In the genomic region with DNA sequence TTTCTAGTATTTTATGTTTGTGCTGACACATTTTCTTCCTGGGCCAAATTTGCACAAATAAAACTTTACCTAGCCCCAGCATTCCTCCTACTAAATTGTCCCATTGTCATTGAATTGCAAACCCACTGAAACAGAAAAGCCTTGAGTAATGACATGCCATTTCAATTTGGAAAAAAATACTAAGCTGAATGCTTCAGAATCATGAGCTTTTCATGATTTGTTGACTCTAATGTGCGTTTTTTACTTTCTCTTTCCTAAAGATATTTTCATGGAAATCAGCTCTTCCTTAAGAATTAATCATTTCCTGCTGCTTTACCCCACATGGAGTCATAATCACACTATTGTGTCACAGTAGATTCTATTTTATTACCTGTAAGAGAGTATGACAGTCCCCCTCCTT, we compare ENCODE assay signal across 22 cellular contexts. TPM values are rescaled to one million over a fixed set of nuclear protein-coding genes. Genes with fewer than 3 reads are reported as not detected.
DNase-seq lines count a peak whose midpoint lies in the region; ATAC-seq, FAIRE-seq and TF ChIP-seq lines count a peak whose summit lies in the region.
"Had no signal": no experiment of that assay in that cellular context is flagged by ENCODE, and none has a peak within 500 bp of the region (broad histone marks: within the 10 kb centered on the region; RNA-seq: fewer than 3 reads in every experiment).

No MANE protein-coding gene starts in this region.

- H3K9ac ChIP-seq in HUES64 (ENCODE audit: low read depth, low read length), result no peak overlapping the region
- no peak overlapping the region for H3K9ac ChIP-seq in endothelial cell of umbilical vein (replicated peaks; ENCODE audit: extremely low read depth, insufficient read depth, low read length)

- BruUV-seq in endothelial cell of umbilical vein (replicated peaks; lab: Mats Ljungman, UMichigan), result no TSS peak

- CTCF ChIA-PET in endothelial cell of umbilical vein (lab: Charles Lee), result interaction anchor here (0.6 to 1.8 kb wide), 3 partner anchors 26 to 138 kb away, joined by 3 to 6 read pairs (median 3); no protein-coding TSS in a partner anchor

- no peaks in the 10 kb centered on the region for H3K9me1 ChIP-seq in endothelial cell of umbilical vein (replicated peaks; ENCODE audit: control insufficient read depth, extremely low read depth, insufficient read depth, low read length)

- dilution Hi-C loops in endothelial cell of umbilical vein (cut with MboI; ENCODE audit: extremely low pct_ligation_motif_present, low sequenced_read_pairs), result no loop called here

- no peak for TF ChIP-seq POLR2A in endothelial cell of umbilical vein (IDR thresholded peaks at IDR 0.05; ENCODE audit: low read depth, low read length)

- peak overlapping the region; percentile 51 for H3K4me2 ChIP-seq in endothelial cell of umbilical vein (ENCODE audit: insufficient read depth, low read length)

- H3K27me3 ChIP-seq in HUES64 (ENCODE audit: insufficient read depth, low read length), result no peaks in the 10 kb centered on the region
- H3K27me3 ChIP-seq in endothelial cell of umbilical vein (ENCODE audit: control insufficient read depth in 2 of 2, insufficient read depth in 2 of 2, low read length in 2 of 2), result no peaks in the 10 kb centered on the region

- 50% methylated on average over 1 of the region's 1 CpG for WGBS in HUES64

- FAIRE-seq in endothelial cell of umbilical vein (lab: Jason Lieb, UNC), result no peak
- FAIRE-seq: GM18507 had no signal

- no peak for TF ChIP-seq CTCF in endothelial cell of umbilical vein (IDR thresholded peaks at IDR 0.05; ENCODE audit: extremely low read depth in 1 of 2, insufficient read depth in 1 of 2, low read depth in 1 of 2, low read length in 2 of 2)

- no peak for ATAC-seq in GM18520 (IDR thresholded peaks at IDR 0.05; ENCODE audit: unreplicated experiment)
- ATAC-seq in HG03460 (IDR thresholded peaks at IDR 0.05; ENCODE audit: unreplicated experiment), result no peak
- ATAC-seq: CD8-positive, alpha-beta T cell; Panc1 had no signal

- H3K79me2 ChIP-seq in endothelial cell of umbilical vein (ENCODE audit: control insufficient read depth, insufficient read depth, low read length), result no peaks in the 10 kb centered on the region

- H3K27ac ChIP-seq in HUES64 (ENCODE audit: low read depth, low read length), result peak overlapping the region; percentile 87
- H3K27ac ChIP-seq in endothelial cell of umbilical vein (ENCODE audit: insufficient read depth, low read depth, low read length), result no peak overlapping the region

- H3K9me3 ChIP-seq in HUES64 (ENCODE audit: insufficient read depth, low read depth, low read length) (0 out of 2 replicates have a peak, but pooled peaks cover 3% of the 10 kb centered on the region), endothelial cell of umbilical vein (replicated peaks; ENCODE audit: control insufficient read depth, insufficient read depth, low read length) (no peaks in the 10 kb centered on the region)

- H2AFZ ChIP-seq in endothelial cell of umbilical vein (ENCODE audit: low read depth, low read length), result no peak overlapping the region

- H4K20me1 ChIP-seq in endothelial cell of umbilical vein (replicated peaks; ENCODE audit: control insufficient read depth, extremely low read depth, insufficient read depth, low read length), result no peaks in the 10 kb centered on the region

- no peaks in the 10 kb centered on the region for H3K4me1 Mint-ChIP-seq in activated T-helper 2 cell treated with anti-CD3 and anti-CD28 coated beads, Interferon-gamma antibody, Interleukin-2, Interleukin-4, amounts not matched to agents 10 μg/mL and 5 μg/mL and 100 μg/mL, durations not matched to agents 14 hours and 24 hours and 36 hours (ENCODE audit: low read depth)

- H3K4me3 ChIP-seq in HUES64 (ENCODE audit: low read length) (no peak overlapping the region), endothelial cell of umbilical vein (replicated peaks in 1 of 3; ENCODE audit: insufficient read depth in 1 of 3, low read depth in 1 of 3, low read length in 3 of 3) (no peak overlapping the region)

- intact Hi-C loops in endothelial cell of umbilical vein (cut with micrococcal nuclease), result no loop called here
- intact Hi-C loops in activated T-helper 2 cell treated with anti-CD3 and anti-CD28 coated beads, Interferon-gamma antibody, Interleukin-2, Interleukin-4, amounts not matched to agents 10 μg/mL and 5 μg/mL and 100 μg/mL, durations not matched to agents 14 hours and 24 hours and 36 hours (cut with micrococcal nuclease), result no loop called here

- H3K27me3 Mint-ChIP-seq in activated T-helper 2 cell treated with anti-CD3 and anti-CD28 coated beads, Interferon-gamma antibody, Interleukin-2, Interleukin-4, amounts not matched to agents 10 μg/mL and 5 μg/mL and 100 μg/mL, durations not matched to agents 14 hours and 24 hours and 36 hours (ENCODE audit: low read depth), result no peaks in the 10 kb centered on the region

- H3K4me3 Mint-ChIP-seq in activated T-helper 2 cell treated with anti-CD3 and anti-CD28 coated beads, Interferon-gamma antibody, Interleukin-2, Interleukin-4, amounts not matched to agents 10 μg/mL and 5 μg/mL and 100 μg/mL, durations not matched to agents 14 hours and 24 hours and 36 hours (ENCODE audit: low read depth), result no peak overlapping the region
- H3K4me3 Mint-ChIP-seq: CD8-positive, alpha-beta T cell had no signal

- H3K36me3 ChIP-seq in HUES64 (ENCODE audit: insufficient read depth, low read length) (no peaks in the 10 kb centered on the region), endothelial cell of umbilical vein (ENCODE audit: control insufficient read depth in 2 of 2, extremely low read depth in 1 of 2, insufficient read depth in 2 of 2, low read length in 2 of 2) (no peaks in the 10 kb centered on the region)

- H3K9me3 Mint-ChIP-seq in activated T-helper 2 cell treated with anti-CD3 and anti-CD28 coated beads, Interferon-gamma antibody, Interleukin-2, Interleukin-4, amounts not matched to agents 10 μg/mL and 5 μg/mL and 100 μg/mL, durations not matched to agents 14 hours and 24 hours and 36 hours, result no peaks in the 10 kb centered on the region

- H3K36me3 Mint-ChIP-seq in activated T-helper 2 cell treated with anti-CD3 and anti-CD28 coated beads, Interferon-gamma antibody, Interleukin-2, Interleukin-4, amounts not matched to agents 10 μg/mL and 5 μg/mL and 100 μg/mL, durations not matched to agents 14 hours and 24 hours and 36 hours (ENCODE audit: low read depth), result no peaks in the 10 kb centered on the region
- H3K36me3 Mint-ChIP-seq: CD8-positive, alpha-beta T cell had no signal

- POLR2A ChIA-PET in endothelial cell of umbilical vein (lab: Charles Lee), result no interaction called here

- DNase-seq in ELR (ENCODE audit: low read depth) (peak; percentile 25), endothelial cell of umbilical vein (ENCODE audit: low read depth, low spot score) (peak; percentile 7), renal cortical epithelial cell (ENCODE audit: low read depth) (peak; percentile 35), DMS53 treated with DMSO at 0.1 percent for 48 hours (lab: John Stamatoyannopoulos, UW; ENCODE audit: unreplicated experiment) (no peak)
- no peak for DNase-seq in activated T-helper 2 cell treated with anti-CD3 and anti-CD28 coated beads, Interferon-gamma antibody, Interleukin-2, Interleukin-4, amounts not matched to agents 10 μg/mL and 5 μg/mL and 100 μg/mL, durations not matched to agents 14 hours and 24 hours and 36 hours (ENCODE audit: low spot score)
- DNase-seq: AML-193; C1 segment of cervical spinal cord; CD8-positive, alpha-beta T cell; GDM1; KBM-7; NCI-H1092 treated with DMSO at 0.1 percent for 48 hours; NCI-H1436 treated with DMSO at 0.1 percent for 48 hours; NCI-H1930; NCI-H2227 treated with DMSO at 0.1 percent for 48 hours; NCI-H510A treated with DMSO at 0.1 percent for 48 hours; NCI-H774; SIG-M5 had no signal

- peaks cover 34% of the 10 kb centered on the region for H3K4me1 ChIP-seq in HUES64 (ENCODE audit: insufficient read depth, low read length)
- peaks cover 6% of the 10 kb centered on the region for H3K4me1 ChIP-seq in endothelial cell of umbilical vein (ENCODE audit: control insufficient read depth, extremely low read depth, insufficient read depth, low read length)

- no peak overlapping the region for H3K27ac Mint-ChIP-seq in activated T-helper 2 cell treated with anti-CD3 and anti-CD28 coated beads, Interferon-gamma antibody, Interleukin-2, Interleukin-4, amounts not matched to agents 10 μg/mL and 5 μg/mL and 100 μg/mL, durations not matched to agents 14 hours and 24 hours and 36 hours
- H3K27ac Mint-ChIP-seq: CD8-positive, alpha-beta T cell had no signal

TF ChIP-seq in endothelial cell of umbilical vein, 7 proteins besides CTCF, POLR2A, EP300 and RAD21:
- TF ChIP-seq EZH2 (IDR thresholded peaks at IDR 0.05; ENCODE audit: borderline replicate concordance, low read depth, low read length, severe bottlenecking) (no peak), GATA2 (IDR thresholded peaks at IDR 0.05; ENCODE audit: insufficient read depth, insufficient read length, low read depth, low read length) (no peak), POLR2AphosphoS5 (IDR thresholded peaks at IDR 0.05; ENCODE audit: insufficient read depth, low read depth, low read length) (no peak), MAX (IDR thresholded peaks at IDR 0.05; ENCODE audit: insufficient read depth, insufficient read length) (no peak), FOS (IDR thresholded peaks at IDR 0.05; ENCODE audit: borderline replicate concordance, insufficient read depth, low read length) (no peak), JUN (IDR thresholded peaks at IDR 0.05; ENCODE audit: borderline replicate concordance, insufficient read depth, insufficient read length, low read depth) (no peak), MYC (IDR thresholded peaks at IDR 0.05; ENCODE audit: low read depth, low read length) (no peak)

RNA-seq across cellular contexts. Expression of gene TRDN, which starts 47.4 kb away (rescaled TPM):
- 4.2 TPM for polyA plus RNA-seq in HUES64 (2013, experiment 1 of 2)
- 6.5 TPM for polyA plus RNA-seq in HUES64 (2013, experiment 2 of 2)
- total RNA-seq in endothelial cell of umbilical vein, result not detected in 2 replicates
- not detected in 2 replicates for polyA plus RNA-seq in endothelial cell of umbilical vein
- polyA plus RNA-seq in endothelial cell of umbilical vein (2011; cell fraction: cytosol; rRNA removed), result not detected in 2 replicates
- not detected in 2 replicates for polyA plus RNA-seq in endothelial cell of umbilical vein (2011; cell fraction: nucleus; rRNA removed)
- polyA plus RNA-seq in endothelial cell of umbilical vein (2012), result not detected in 2 replicates
- not detected in 2 replicates for polyA minus RNA-seq in endothelial cell of umbilical vein
- not detected for polyA minus RNA-seq in endothelial cell of umbilical vein (2011; cell fraction: cytosol; rRNA and poly(A)+ RNA removed)
- not detected in 2 replicates for polyA minus RNA-seq in endothelial cell of umbilical vein (2011; cell fraction: nucleus; rRNA and poly(A)+ RNA removed)
- total RNA-seq in renal cortical epithelial cell, result not detected in 2 replicates
- total RNA-seq in activated T-helper 2 cell treated with anti-CD3 and anti-CD28 coated beads, Interferon-gamma antibody, Interleukin-2, Interleukin-4, amounts not matched to agents 10 μg/mL and 5 μg/mL and 100 μg/mL, durations not matched to agents 14 hours and 24 hours and 36 hours, result not detected in 2 replicates
- total RNA-seq: CD8-positive, alpha-beta T cell had no signal

Comparison
In these comparisons a context has a peak if more than half of its experiments do, and no peak if none do; other contexts are left out.
1. DNase-seq: peak in ELR (single experiment), endothelial cell of umbilical vein (single experiment) and renal cortical epithelial cell (single experiment); none in DMS53 treated with DMSO at 0.1 percent for 48 hours (single experiment) and activated T-helper 2 cell treated with anti-CD3 and anti-CD28 coated beads, Interferon-gamma antibody, Interleukin-2, Interleukin-4, amounts not matched to agents 10 μg/mL and 5 μg/mL and 100 μg/mL, durations not matched to agents 14 hours and 24 hours and 36 hours (single experiment).